9 cellular contexts compared by ENCODE assay signal in the genomic region with DNA sequence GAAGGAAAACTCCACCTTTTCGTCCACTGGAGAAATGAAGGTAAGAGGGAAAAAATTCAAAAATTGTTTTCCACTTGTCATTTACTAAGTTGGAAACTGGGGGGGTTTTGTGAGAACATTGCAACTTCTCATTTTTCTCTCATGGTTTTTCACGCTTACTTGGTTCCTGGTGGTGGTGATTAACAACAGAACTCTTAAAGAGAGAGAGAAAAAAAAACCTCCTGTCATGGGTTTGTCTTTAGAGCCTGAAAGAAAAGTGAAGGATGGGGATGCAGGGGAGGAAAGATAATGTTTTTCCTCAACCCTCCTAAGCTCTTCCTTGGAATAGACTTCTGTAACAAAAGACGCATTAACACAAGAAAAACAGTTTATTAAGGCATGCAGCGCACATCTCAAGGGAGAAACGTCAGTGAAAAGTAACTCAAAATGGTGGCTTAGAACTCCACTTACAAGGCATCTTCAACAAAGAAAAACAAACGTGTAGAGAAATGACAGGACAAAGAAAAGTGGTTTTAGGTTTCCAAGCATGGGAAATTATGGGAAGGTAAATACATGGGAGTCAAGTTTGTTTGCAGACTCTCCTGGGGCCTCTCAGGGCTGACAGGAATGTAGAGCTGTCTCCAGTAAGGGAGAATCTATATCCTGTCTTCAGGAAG.
DNase-seq lines count a peak whose midpoint lies in the region; ATAC-seq and TF ChIP-seq lines count a peak whose summit lies in the region.
"Had no signal": no experiment of that assay in that cellular context is flagged by ENCODE, and none has a peak within 500 bp of the region (broad histone marks: within the 10 kb centered on the region; RNA-seq: fewer than 3 reads in every experiment).

No MANE protein-coding gene starts in this region.

- H3K36me3 ChIP-seq in CD8-positive, alpha-beta T cell (ENCODE audit: insufficient read depth, low read length), result no peaks in the 10 kb centered on the region
- no peaks in the 10 kb centered on the region for H3K36me3 ChIP-seq in ectodermal cell (ENCODE audit: control insufficient read depth, insufficient read depth, low read length)

- no peak overlapping the region for H3K4me3 Mint-ChIP-seq in CD8-positive, alpha-beta T cell

- POLR2A ChIA-PET in CD8-positive, alpha-beta T cell (lab: Charles Lee), result interaction anchor here (0.6 kb wide), 1 partner anchor 62 kb away, joined by 3 read pairs; no protein-coding TSS in a partner anchor

- ATAC-seq in CD8-positive, alpha-beta T cell, result no peak
- peak; percentile 31 for ATAC-seq in GM21381 (IDR thresholded peaks at IDR 0.05; ENCODE audit: unreplicated experiment)
- peak; percentile 15 for ATAC-seq in HG03571 (IDR thresholded peaks at IDR 0.05; ENCODE audit: unreplicated experiment)
- no peak for ATAC-seq in left colon

- H3K27me3 ChIP-seq in CD8-positive, alpha-beta T cell (ENCODE audit: insufficient read depth, low read length), result no peaks in the 10 kb centered on the region
- no peaks in the 10 kb centered on the region for H3K27me3 ChIP-seq in ectodermal cell (ENCODE audit: control insufficient read depth, insufficient read depth, low read length, poor library complexity, severe bottlenecking)

- no peak for TF ChIP-seq CTCF in CD8-positive, alpha-beta T cell (IDR thresholded peaks at IDR 0.05)

- no peak overlapping the region for H3K27ac ChIP-seq in CD8-positive, alpha-beta T cell (ENCODE audit: low read depth, low read length)
- peak overlapping the region; percentile 68 for H3K27ac ChIP-seq in ectodermal cell (ENCODE audit: insufficient read depth, low read depth, low read length, poor library complexity, severe bottlenecking)

- H3K4me1 Mint-ChIP-seq in CD8-positive, alpha-beta T cell (ENCODE audit: low read depth), result peaks cover 1% of the 10 kb centered on the region

- WGBS in ectodermal cell, 2 experiments, result 4 to 6% methylated on average over 6 of the region's 6 CpGs

- no peaks in the 10 kb centered on the region for H3K4me1 ChIP-seq in CD8-positive, alpha-beta T cell (ENCODE audit: insufficient read depth, low read length)
- H3K4me1 ChIP-seq in ectodermal cell (ENCODE audit: control insufficient read depth, insufficient read depth, low read length), result peaks cover 17% of the 10 kb centered on the region

- peaks cover 7% of the 10 kb centered on the region for H3K9me3 Mint-ChIP-seq in CD8-positive, alpha-beta T cell

- no peak for DNase-seq in CD8-positive, alpha-beta T cell
- no peak for DNase-seq in activated effector memory CD4-positive, alpha-beta T cell treated with Interleukin-2 at 50 U/mL for 16 hours
- no peak for DNase-seq in left colon
- no peak for DNase-seq in AG08396 (ENCODE audit: low spot score)
- DNase-seq in stimulated activated CD4-positive, alpha-beta T cell treated with anti-CD3 and anti-CD28 coated beads, Interleukin-1b, Interleukin-23, amount 100 ng/mL, for 48 hours, result no peak
- DNase-seq: NCI-H2171 had no signal

- peak overlapping the region; percentile 12 for H3K27ac Mint-ChIP-seq in CD8-positive, alpha-beta T cell

- CTCF ChIA-PET in CD8-positive, alpha-beta T cell (lab: Charles Lee), result no interaction called here

- H3K27me3 Mint-ChIP-seq in CD8-positive, alpha-beta T cell (ENCODE audit: low read depth), result no peaks in the 10 kb centered on the region

- intact Hi-C loops in CD8-positive, alpha-beta T cell (cut with DNase I, micrococcal nuclease), result loop anchor here in 1 of 2 experiments (5.0 kb wide), 1 partner anchor 54 kb away; no protein-coding TSS in a partner anchor
- intact Hi-C loops in left colon (cut with DNase I, micrococcal nuclease), result no loop called here

- H3K36me3 Mint-ChIP-seq in CD8-positive, alpha-beta T cell, result no peaks in the 10 kb centered on the region

- H3K4me3 ChIP-seq in CD8-positive, alpha-beta T cell (ENCODE audit: low read depth, low read length), result no peak overlapping the region
- H3K4me3 ChIP-seq in ectodermal cell (ENCODE audit: insufficient read depth, low read depth, low read length), result no peak overlapping the region

- no peaks in the 10 kb centered on the region for H3K9me3 ChIP-seq in CD8-positive, alpha-beta T cell (ENCODE audit: low read length)
- peaks cover 2% of the 10 kb centered on the region for H3K9me3 ChIP-seq in ectodermal cell (ENCODE audit: control insufficient read depth, low read length)

Comparison
In these comparisons a context has a peak if more than half of its experiments do, and no peak if none do; other contexts are left out.
1. ATAC-seq: peak in GM21381 (single experiment) and HG03571 (single experiment); none in CD8-positive, alpha-beta T cell (single experiment) and left colon (single experiment).